In the genomic region with DNA sequence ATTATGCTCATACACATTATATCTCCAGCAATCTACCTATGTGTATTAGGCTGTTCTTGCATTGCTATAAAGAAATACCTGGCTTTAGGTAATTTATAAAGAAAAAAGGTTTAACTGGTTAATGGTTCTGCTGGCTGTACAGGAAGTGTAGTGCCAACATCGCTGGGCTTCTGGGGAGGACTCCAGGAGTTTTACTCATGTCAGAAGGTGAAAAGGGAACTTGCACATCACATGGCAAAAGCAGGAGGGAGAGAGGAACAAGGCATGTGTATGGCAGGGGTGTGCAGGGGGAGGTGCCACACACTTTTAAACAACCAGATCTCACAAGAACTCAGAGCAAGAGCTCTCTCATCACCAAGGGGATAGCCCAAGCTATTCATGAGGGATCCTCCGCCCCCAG, we compare ENCODE assay signal across 28 cellular contexts.
"Had no signal": no experiment of that assay in that cellular context is flagged by ENCODE, and none has a peak within 500 bp of the region (broad histone marks: within the 10 kb centered on the region; RNA-seq: fewer than 3 reads in every experiment).

No MANE protein-coding gene starts in this region.

- H3K4me2 ChIP-seq: hepatocyte had no signal

- H3K27me3 ChIP-seq: brain microvascular endothelial cell, gastroesophageal sphincter, hepatocyte, testis, transverse colon, vagina had no signal

- H3K9ac ChIP-seq: parathyroid adenoma had no signal

- H2AFZ ChIP-seq: hepatocyte, parathyroid adenoma had no signal

- H3K9me3 ChIP-seq: gastroesophageal sphincter, testis, transverse colon, vagina had no signal

- H3K4me1 ChIP-seq: gastroesophageal sphincter, parathyroid adenoma, testis, transverse colon, vagina had no signal

- H3K4me3 ChIP-seq: coronary artery, gastroesophageal sphincter, hepatocyte, skin epidermis, testis, transverse colon, vagina had no signal

- H3K27ac ChIP-seq: brain microvascular endothelial cell, coronary artery, gastroesophageal sphincter, hepatocyte, parathyroid adenoma, skin epidermis, testis, transverse colon, vagina had no signal

- DNase-seq: activated CD4-positive, alpha-beta memory T cell treated with anti-CD3 and anti-CD28 coated beads for 36 hours; activated CD4-positive, alpha-beta T cell treated with anti-CD3 and anti-CD28 coated beads, Interleukin-2, amount 10 ng/mL, durations not matched to agents 24 days and 14 days; activated CD4-positive, CD25-positive, alpha-beta regulatory T cell treated with anti-CD3 and anti-CD28 coated beads, Interleukin-2, amount 50 U/mL, for 72 hours; activated CD8-positive, alpha-beta memory T cell treated with anti-CD3 and anti-CD28 coated beads, Interleukin-2, amount 50 U/mL, for 4 hours; activated effector memory CD4-positive, alpha-beta T cell treated with anti-CD3 and anti-CD28 coated beads, Interleukin-2, amount 50 U/mL, for 16 hours; activated naive CD4-positive, alpha-beta T cell treated with anti-CD3 and anti-CD28 coated beads, Interleukin-2, amount 50 U/mL, for 16 hours; activated T-cell treated with anti-CD3 and anti-CD28 coated beads, Interleukin-2, amount 50 U/mL, for 1 hour; amniotic stem cell; brain microvascular endothelial cell; effector memory CD8-positive, alpha-beta T cell; erythroblast; left cardiac atrium; left ventricle myocardium superior; naive thymus-derived CD8-positive, alpha-beta T cell; occipital lobe; retina; stimulated activated CD4-positive, alpha-beta T cell treated with anti-CD3 and anti-CD28 coated beads, Interleukin-12 subunit alpha, Interleukin-12 subunit beta, amount 100 ng/mL, for 4 hours; stimulated activated CD4-positive, alpha-beta T cell treated with anti-CD3 and anti-CD28 coated beads, Interleukin-4, amount 100 ng/mL, for 1 hour; stimulated activated naive CD8-positive, alpha-beta T cell treated with anti-CD3 and anti-CD28 coated beads, Interleukin-15, Interleukin-2, amounts not matched to agents 100 U/mL and 50 U/mL, for 24 hours; testis; transverse colon had no signal

- H3K36me3 ChIP-seq: brain microvascular endothelial cell, gastroesophageal sphincter, transverse colon, vagina had no signal

- ATAC-seq: effector memory CD8-positive, alpha-beta T cell; gastroesophageal sphincter; left cardiac atrium; left ventricle myocardium superior; naive thymus-derived CD8-positive, alpha-beta T cell; sciatic nerve; stimulated activated naive CD8-positive, alpha-beta T cell treated with anti-CD3 and anti-CD28 coated beads, Interleukin-15, Interleukin-2, amounts not matched to agents 100 U/mL and 50 U/mL, for 24 hours had no signal
